In genomic region chr4:36043241-36043640, GRCh38 we compare ENCODE assay signal across 34 cellular contexts.
DNase-seq lines count a peak whose midpoint lies in the region; ATAC-seq, FAIRE-seq and TF ChIP-seq lines count a peak whose summit lies in the region.
"Had no signal": no experiment of that assay in that cellular context is flagged by ENCODE, and none has a peak within 500 bp of the region (broad histone marks: within the 10 kb centered on the region; RNA-seq: fewer than 3 reads in every experiment).

No MANE protein-coding gene starts in this region.

- H3K36me3 ChIP-seq in liver (ENCODE audit: control insufficient read depth in 4 of 4, insufficient read depth in 3 of 4, low read depth in 1 of 4, low read length in 3 of 4) (no peaks in the 10 kb centered on the region), HepG2 (replicated peaks in 1 of 2; ENCODE audit: control insufficient read depth in 1 of 2, insufficient read depth in 2 of 2, low read length in 2 of 2) (no peaks in the 10 kb centered on the region)
- H3K36me3 ChIP-seq: BE2C, BLaER1 had no signal

- no peak overlapping the region for H3K4me2 ChIP-seq in HepG2 (ENCODE audit: low read depth, low read length)
- H3K4me2 ChIP-seq: A549; BLaER1; BLaER1 treated with 17β-estradiol and CSF1 and Interleukin-3, amounts not matched to agents 10 nM and 100 nM had no signal

- H3K27ac Mint-ChIP-seq in activated T-cell treated with anti-CD3 and anti-CD28 coated beads, Interleukin-2, amount 50 U/mL, for 24 hours = no peak overlapping the region
- H3K27ac Mint-ChIP-seq: B cell; CD14-positive monocyte; CD4-positive, alpha-beta memory T cell; CD4-positive, alpha-beta T cell; CD4-positive, CD25-positive, alpha-beta regulatory T cell; CD8-positive, alpha-beta memory T cell; CD8-positive, alpha-beta T cell had no signal

- TF ChIP-seq POLR2A in HepG2 (IDR thresholded peaks at IDR 0.05; ENCODE audit: insufficient read depth in 1 of 2, low read depth in 2 of 2, low read length in 2 of 2) = no peak

- no peak for FAIRE-seq in HepG2 (lab: Jason Lieb, UNC)
- FAIRE-seq: A204.1, A549, D721Med had no signal

- no peak overlapping the region for H3K9ac ChIP-seq in liver (ENCODE audit: low read depth in 1 of 2, low read length in 2 of 2)
- H3K9ac ChIP-seq in HepG2 (ENCODE audit: insufficient read depth, low read depth, low read length) = no peak overlapping the region
- H3K9ac ChIP-seq: BLaER1; BLaER1 treated with 17β-estradiol and CSF1 and Interleukin-3, amounts not matched to agents 10 nM and 100 nM had no signal

- 64% methylated on average over 4 of the region's 4 CpGs for WGBS in liver
- WGBS in HepG2 (ENCODE audit: low lambda C conversion rate) = 25% methylated on average over 4 of the region's 4 CpGs

- no peaks in the 10 kb centered on the region for H3K4me1 Mint-ChIP-seq in activated T-cell treated with anti-CD3 and anti-CD28 coated beads, Interleukin-2, amount 50 U/mL, for 24 hours (ENCODE audit: low read depth)
- H3K4me1 Mint-ChIP-seq: B cell; CD14-positive monocyte; CD8-positive, alpha-beta memory T cell had no signal

- no peak overlapping the region for H3K4me3 Mint-ChIP-seq in activated T-cell treated with anti-CD3 and anti-CD28 coated beads, Interleukin-2, amount 50 U/mL, for 24 hours
- H3K4me3 Mint-ChIP-seq: B cell; CD14-positive monocyte; CD4-positive, alpha-beta memory T cell; CD4-positive, alpha-beta T cell; CD4-positive, CD25-positive, alpha-beta regulatory T cell; CD8-positive, alpha-beta memory T cell; CD8-positive, alpha-beta T cell had no signal

- H3K79me2 ChIP-seq in HepG2 (ENCODE audit: insufficient read depth, low read length) = no peaks in the 10 kb centered on the region

- CTCF ChIA-PET in HepG2 (lab: Yijun Ruan, JAX; ENCODE audit: low intra/inter-chr PET ratio, low total read pairs) = no interaction called here

- no TSS peak for BruUV-seq in HepG2 (replicated peaks; lab: Mats Ljungman, UMichigan)

- no peaks in the 10 kb centered on the region for H3K9me3 ChIP-seq in liver (ENCODE audit: control insufficient read depth in 4 of 4, low read length in 3 of 4)
- peaks cover 14% of the 10 kb centered on the region; the same call in 1 of the 2 replicates for H3K9me3 ChIP-seq in HepG2 (ENCODE audit: low read length)
- H3K9me3 ChIP-seq: A549, BE2C, Caco-2 had no signal

- no peak overlapping the region for H2AFZ ChIP-seq in HepG2 (ENCODE audit: low read length)

- no peaks in the 10 kb centered on the region for H3K9me3 Mint-ChIP-seq in activated T-cell treated with anti-CD3 and anti-CD28 coated beads, Interleukin-2, amount 50 U/mL, for 24 hours
- H3K9me3 Mint-ChIP-seq: CD4-positive, alpha-beta T cell; CD8-positive, alpha-beta T cell had no signal

- TF ChIP-seq CTCF in liver (IDR thresholded peaks at IDR 0.05; ENCODE audit: low read depth, low read length, missing input control) (no peak), HepG2 (CRISPR knock-in tag; IDR thresholded peaks at IDR 0.05) (no peak), fibroblast of villous mesenchyme (IDR thresholded peaks at IDR 0.05; ENCODE audit: insufficient read depth, low read depth, low read length) (no peak)

- ATAC-seq in HepG2 (no peak), left lobe of liver (peak; percentile 63), left ventricle myocardium superior (no peak)
- ATAC-seq: A549; CD8-positive, alpha-beta T cell had no signal

- no peaks in the 10 kb centered on the region for H3K27me3 Mint-ChIP-seq in activated T-cell treated with anti-CD3 and anti-CD28 coated beads, Interleukin-2, amount 50 U/mL, for 24 hours
- H3K27me3 Mint-ChIP-seq: B cell; CD4-positive, alpha-beta memory T cell; CD4-positive, alpha-beta T cell; CD4-positive, CD25-positive, alpha-beta regulatory T cell; CD8-positive, alpha-beta memory T cell had no signal

- intact Hi-C loops in HepG2 (cut with micrococcal nuclease; ENCODE audit: unreplicated experiment) = no loop called here
- intact Hi-C loops in left ventricle myocardium superior (cut with micrococcal nuclease) = no loop called here

- TF ChIP-seq RAD21 in liver (IDR thresholded peaks at IDR 0.05) (no peak), HepG2 (CRISPR knock-in tag; IDR thresholded peaks at IDR 0.05) (no peak)

- H3K27me3 ChIP-seq in liver (ENCODE audit: control insufficient read depth in 4 of 4, insufficient read depth in 4 of 4, low read length in 3 of 4) = no peaks in the 10 kb centered on the region
- no peaks in the 10 kb centered on the region for H3K27me3 ChIP-seq in HepG2 (ENCODE audit: control insufficient read depth in 1 of 2, insufficient read depth in 2 of 2, low read length in 2 of 2)
- H3K27me3 ChIP-seq: BE2C; BLaER1; BLaER1 treated with 17β-estradiol and CSF1 and Interleukin-3, amounts not matched to agents 10 nM and 100 nM had no signal

- no peak for DNase-seq in HepG2 (ENCODE audit: low spot score)
- DNase-seq in fibroblast of villous mesenchyme (ENCODE audit: low read depth) = peak; percentile 5
- no peak for DNase-seq in left lobe of liver (ENCODE audit: low spot score)
- no peak for DNase-seq in left ventricle myocardium superior
- no peak for DNase-seq in activated T-cell treated with anti-CD3 and anti-CD28 coated beads, Interleukin-2, amount 50 U/mL, for 24 hours
- DNase-seq: 8988T; ACHN; AML-193; BE2C; C1 segment of cervical spinal cord; Caco-2; Calu3; CD4-positive, alpha-beta memory T cell; CD4-positive, alpha-beta T cell; CD4-positive, CD25-positive, alpha-beta regulatory T cell; CD8-positive, alpha-beta memory T cell; CD8-positive, alpha-beta T cell; COR-L47; DMS 273 treated with DMSO at 0.1 percent for 48 hours; DMS153; DMS53; DMS79; DMS79 treated with DMSO at 0.1 percent for 48 hours; DND-41; EL had no signal

- H3K27ac ChIP-seq in liver (ENCODE audit: low read depth in 1 of 2, low read length in 2 of 2) (no peak overlapping the region), HepG2 (ENCODE audit: extremely low read length, insufficient read depth, low read length) (no peak overlapping the region)
- H3K27ac ChIP-seq: A549; BLaER1; BLaER1 treated with 17β-estradiol and CSF1 and Interleukin-3, amounts not matched to agents 10 nM and 100 nM; C4-2B had no signal

- no peak overlapping the region for H3K4me3 ChIP-seq in liver (ENCODE audit: low read depth in 1 of 3, low read length in 3 of 3)
- no peak overlapping the region for H3K4me3 ChIP-seq in HepG2 (replicated peaks in 1 of 3; ENCODE audit: insufficient read depth in 1 of 3, low read depth in 2 of 3, low read length in 3 of 3)
- H3K4me3 ChIP-seq in fibroblast of villous mesenchyme (ENCODE audit: low read depth, low read length) = no peak overlapping the region
- H3K4me3 ChIP-seq: A549; BLaER1; BLaER1 treated with 17β-estradiol and CSF1 and Interleukin-3, amounts not matched to agents 10 nM and 100 nM had no signal

- POLR2A ChIA-PET in HepG2 (lab: Yijun Ruan, JAX) = no interaction called here

- H4K20me1 ChIP-seq in HepG2 (ENCODE audit: insufficient read depth, low read length) = no peaks in the 10 kb centered on the region
- H4K20me1 ChIP-seq: BLaER1; BLaER1 treated with 17β-estradiol and CSF1 and Interleukin-3, amounts not matched to agents 10 nM and 100 nM had no signal

- H3K36me3 Mint-ChIP-seq in activated T-cell treated with anti-CD3 and anti-CD28 coated beads, Interleukin-2, amount 50 U/mL, for 24 hours (ENCODE audit: low read depth) = no peaks in the 10 kb centered on the region
- H3K36me3 Mint-ChIP-seq: CD14-positive monocyte; CD4-positive, CD25-positive, alpha-beta regulatory T cell; CD8-positive, alpha-beta T cell had no signal

- TF ChIP-seq EP300 in HepG2 (IDR thresholded peaks at IDR 0.05; ENCODE audit: low read depth in 2 of 2, low read length in 2 of 2) (no peak), HepG2 (CRISPR knock-in tag; IDR thresholded peaks at IDR 0.05; ENCODE audit: borderline replicate concordance) (no peak)

- no peaks in the 10 kb centered on the region for H3K4me1 ChIP-seq in liver (ENCODE audit: control insufficient read depth in 4 of 4, insufficient read depth in 4 of 4, low read length in 3 of 4)
- no peaks in the 10 kb centered on the region for H3K4me1 ChIP-seq in HepG2 (ENCODE audit: insufficient read depth, low read length)
- H3K4me1 ChIP-seq: A549, BE2C, Caco-2 had no signal

- in situ Hi-C loops in HepG2 (cut with HindIII; ENCODE audit: extremely low pct_ligation_motif_present, low pct_unique_long_range_greater_than_20kb) = no loop called here

TF ChIP-seq in liver, 16 proteins besides CTCF, POLR2A, EP300 and RAD21:
- TF ChIP-seq HNF4A (conservative IDR thresholded peaks at IDR 0.05) (peak; percentile 51 to 62), TAF1 (conservative IDR thresholded peaks at IDR 0.05) (no peak), FOXA2 (IDR thresholded peaks at IDR 0.05) (no peak), MAX (IDR thresholded peaks at IDR 0.05) (no peak), GABPA (IDR thresholded peaks at IDR 0.05 in 1 of 2, conservative IDR thresholded peaks at IDR 0.05 in 1 of 2) (no peak), FOXA1 (IDR thresholded peaks at IDR 0.05) (no peak), JUND (IDR thresholded peaks at IDR 0.05) (no peak)
- TF ChIP-seq, protein P1, sequence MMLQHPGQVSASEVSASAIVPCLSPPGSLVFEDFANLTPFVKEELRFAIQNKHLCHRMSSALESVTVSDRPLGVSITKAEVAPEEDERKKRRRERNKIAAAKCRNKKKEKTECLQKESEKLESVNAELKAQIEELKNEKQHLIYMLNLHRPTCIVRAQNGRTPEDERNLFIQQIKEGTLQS (IDR thresholded peaks at IDR 0.05) = no peak
TF ChIP-seq in liver: peak in this region for 1.
